1 cellular context compared by ENCODE assay signal in the genomic region with DNA sequence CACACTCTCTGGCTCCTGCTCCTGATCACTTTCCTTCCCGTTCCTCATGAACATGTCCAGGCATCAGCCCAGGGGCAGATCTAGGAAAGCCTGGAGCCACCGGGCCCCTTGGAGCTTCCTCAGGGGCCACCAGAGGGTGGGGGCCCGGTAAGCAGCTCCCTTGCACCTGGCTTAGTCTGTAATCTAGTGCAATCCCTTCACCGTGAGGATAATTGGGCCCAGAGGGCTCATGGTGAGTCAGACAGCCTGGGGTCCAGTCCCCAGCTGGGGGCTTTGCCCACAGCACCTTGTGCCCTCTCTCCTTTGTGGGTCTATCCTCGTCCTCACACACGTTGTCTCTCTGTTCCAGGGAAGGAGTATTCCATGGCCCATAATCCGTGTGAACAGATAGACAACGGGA.
TF ChIP-seq lines count a peak whose summit lies in the region.

No MANE protein-coding gene starts in this region.

TF ChIP-seq in SK-N-SH treated with all-trans-retinoic acid at 6 μM for 48 hours, 23 proteins besides CTCF, POLR2A, EP300 and RAD21 (continued from another document):
- TF ChIP-seq CSDC2 (CRISPR knock-in tag; IDR thresholded peaks at IDR 0.05): no peak
TF ChIP-seq in SK-N-SH treated with all-trans-retinoic acid at 6 μM for 48 hours: peak in this region for 0.
